Comparison of ENCODE assay signal across 15 cellular contexts in genomic region chr3:169232863-169233262, GRCh38.
DNase-seq lines count a peak whose midpoint lies in the region; ATAC-seq, FAIRE-seq and TF ChIP-seq lines count a peak whose summit lies in the region.
"Had no signal": no experiment of that assay in that cellular context is flagged by ENCODE, and none has a peak within 500 bp of the region (broad histone marks: within the 10 kb centered on the region; RNA-seq: fewer than 3 reads in every experiment).

No MANE protein-coding gene starts in this region.

- in situ Hi-C loops in IMR-90 (cut with MboI; ENCODE audit: low sequenced_read_pairs) (no loop called here), K562 (cut with MboI) (no loop called here)

- no peak for TF ChIP-seq RAD21 in IMR-90 (IDR thresholded peaks at IDR 0.05; ENCODE audit: low read length)
- no peak for TF ChIP-seq RAD21 in K562 (CRISPR knock-in tag; conservative IDR thresholded peaks at IDR 0.05 in 1 of 2, IDR thresholded peaks at IDR 0.05 in 1 of 2)

- peak overlapping the region; percentile 69 for H3K14ac ChIP-seq in IMR-90 (replicated peaks; ENCODE audit: low read depth, low read length)

- no peak overlapping the region for H3K56ac ChIP-seq in IMR-90 (ENCODE audit: extremely low read depth, insufficient read depth, low read length)

- no CpG with 5 or more reads among the region's 3 CpGs for WGBS in IMR-90 (ENCODE audit: extremely low coverage in 2 of 2, insufficient read length in 1 of 2), 2 experiments
- 2% methylated on average over 3 of the region's 3 CpGs for WGBS in K562 (ENCODE audit: insufficient coverage, low coverage, missing lambda C conversion rate)

- ATAC-seq in IMR-90 (ENCODE audit: low read depth): 0 out of 2 replicates have a peak, but pooled peaks have one; percentile 29
- ATAC-seq in K562: peak; percentile 78
- ATAC-seq in GM18858 (IDR thresholded peaks at IDR 0.05; ENCODE audit: unreplicated experiment): no peak
- ATAC-seq: left ventricle myocardium superior had no signal

- peak overlapping the region; percentile 82 for H2BK5ac ChIP-seq in IMR-90 (ENCODE audit: low read depth, low read length, poor library complexity, severe bottlenecking)

- peak overlapping the region; percentile 86 for H2BK20ac ChIP-seq in IMR-90 (ENCODE audit: low read depth, low read length)

- peak; percentile 53 for DNase-seq in Daoy (ENCODE audit: low read depth)
- peak; percentile 64 for DNase-seq in IMR-90
- DNase-seq in K562 (ENCODE audit: extremely low read depth in 1 of 4, low spot score in 3 of 4): peak in 2 of 4 experiments; percentile 14 to 21
- DNase-seq in kidney tubule cell (ENCODE audit: low spot score): peak; percentile 24
- DNase-seq in NCI-H82 (lab: John Stamatoyannopoulos, UW): no peak
- no peak for DNase-seq in GM03348 (ENCODE audit: low spot score)
- no peak for DNase-seq in HuH-7.5 (ENCODE audit: low spot score)
- DNase-seq: CD4-positive, alpha-beta memory T cell; effector CD4-positive, alpha-beta T cell; left ventricle myocardium superior; NCI-H510A; stimulated activated CD4-positive, alpha-beta T cell treated with anti-CD3 and anti-CD28 coated beads, Interleukin-12 subunit alpha, Interleukin-12 subunit beta, amount 100 ng/mL, for 4 hours; tibial artery; WERI-Rb-1 had no signal

- CTCF ChIA-PET in IMR-90 (lab: Yijun Ruan, JAX) (interaction anchor here (1.0 kb wide), 1 partner anchor 24 kb away, joined by 3 read pairs; no protein-coding TSS in a partner anchor), K562 (lab: Yijun Ruan, JAX; ENCODE audit: low intra/inter-chr PET ratio) (no interaction called here)

- H3K4me2 ChIP-seq in IMR-90 (ENCODE audit: low read depth, low read length): no peak overlapping the region
- peak overlapping the region; percentile 50 for H3K4me2 ChIP-seq in K562 (ENCODE audit: insufficient read depth, low read length)

- peak overlapping the region; percentile 75; the same call in 2 of the 3 replicates for H2BK15ac ChIP-seq in IMR-90 (ENCODE audit: low read depth, low read length)

- H3K4me3 ChIP-seq in IMR-90 (ENCODE audit: insufficient read depth, low read depth, low read length) (no peak overlapping the region), K562 (no peak overlapping the region)
- H3K4me3 ChIP-seq: tibial artery had no signal

- H2AK5ac ChIP-seq in IMR-90 (ENCODE audit: low read depth, low read length): no peak overlapping the region; the same call in 1 of the 2 replicates

- peaks cover 8% of the 10 kb centered on the region for H3K4me1 ChIP-seq in IMR-90 (ENCODE audit: control insufficient read depth, insufficient read depth, low read length)
- H3K4me1 ChIP-seq in K562 (replicated peaks in 1 of 2; ENCODE audit: control insufficient read depth in 2 of 2, insufficient read depth in 2 of 2, low read length in 2 of 2): peaks cover 0 to 7% of the 10 kb centered on the region in 2 experiments; a peak in 3 of 5 replicates

- H3K9ac ChIP-seq in IMR-90 (ENCODE audit: low read depth, low read length): no peak overlapping the region
- no peak overlapping the region for H3K9ac ChIP-seq in K562 (ENCODE audit: insufficient read depth in 1 of 2, low read depth in 2 of 2, low read length in 2 of 2)

- FAIRE-seq in K562 (lab: Jason Lieb, UNC): no peak

- H3K4ac ChIP-seq in IMR-90 (ENCODE audit: low read depth, low read length): peak overlapping the region; percentile 71

- peak overlapping the region; percentile 48; the same call in 1 of the 2 replicates for H3K23ac ChIP-seq in IMR-90 (ENCODE audit: low read depth, low read length)

- H4K91ac ChIP-seq in IMR-90 (ENCODE audit: insufficient read depth, low read depth, low read length): peak overlapping the region; percentile 59

- TF ChIP-seq POLR2A in IMR-90 (IDR thresholded peaks at IDR 0.05; ENCODE audit: low read depth, low read length) (no peak), K562 (conservative IDR thresholded peaks at IDR 0.05) (no peak)

- H3K79me1 ChIP-seq in IMR-90 (ENCODE audit: low read depth in 1 of 2, low read length in 2 of 2): no peaks in the 10 kb centered on the region

- H2BK120ac ChIP-seq in IMR-90 (ENCODE audit: low read depth, low read length): peak overlapping the region; percentile 91

- no peaks in the 10 kb centered on the region for H3K36me3 ChIP-seq in IMR-90 (ENCODE audit: control insufficient read depth, insufficient read depth, low read length)
- no peaks in the 10 kb centered on the region for H3K36me3 ChIP-seq in K562 (ENCODE audit: control insufficient read depth, insufficient read depth, low read length)
- H3K36me3 ChIP-seq: tibial artery, WERI-Rb-1 had no signal

- H4K20me1 ChIP-seq in IMR-90 (ENCODE audit: insufficient read depth, low read length) (no peaks in the 10 kb centered on the region), K562 (replicated peaks; ENCODE audit: control insufficient read depth, insufficient read depth, low read length) (no peaks in the 10 kb centered on the region)

- H4K5ac ChIP-seq in IMR-90 (ENCODE audit: low read depth, low read length): peak overlapping the region; percentile 88; the same call in 1 of the 2 replicates

- peak overlapping the region; percentile 89 for H3K18ac ChIP-seq in IMR-90 (ENCODE audit: low read depth, low read length)

- H3K27me3 ChIP-seq in IMR-90 (ENCODE audit: control insufficient read depth, insufficient read depth, low read length) (no peaks in the 10 kb centered on the region), K562 (ENCODE audit: control insufficient read depth in 2 of 2, insufficient read depth in 2 of 2, low read length in 2 of 2) (no peaks in the 10 kb centered on the region)
- H3K27me3 ChIP-seq: tibial artery had no signal

- BruUV-seq in IMR-90 (replicated peaks; lab: Mats Ljungman, UMichigan): no TSS peak
- no TSS peak for BruUV-seq in K562 (replicated peaks; lab: Mats Ljungman, UMichigan)

- H3K9me1 ChIP-seq in IMR-90 (ENCODE audit: insufficient read depth, low read length) (no peaks in the 10 kb centered on the region), K562 (ENCODE audit: control insufficient read depth, insufficient read depth, low read length) (no peaks in the 10 kb centered on the region)

- intact Hi-C loops in IMR-90 (cut with micrococcal nuclease) (no loop called here), K562 (cut with micrococcal nuclease) (no loop called here)

- dilution Hi-C loops in IMR-90 (cut with HindIII; ENCODE audit: low sequenced_read_pairs, unreplicated experiment): no loop called here

- H2AFZ ChIP-seq in IMR-90 (replicated peaks; ENCODE audit: low read length, poor library complexity) (peak overlapping the region; percentile 87), K562 (ENCODE audit: low read depth, low read length) (peak overlapping the region; percentile 82)

- no peak for TF ChIP-seq EP300 in K562 (IDR thresholded peaks at IDR 0.05; ENCODE audit: low read length)

- POLR2A ChIA-PET in IMR-90 (lab: Charles Lee; ENCODE audit: unreplicated experiment): no interaction called here
- POLR2A ChIA-PET in K562 (lab: Yijun Ruan, JAX): interaction anchor here (0.6 to 1.4 kb wide), 2 partner anchors 17 to 94 kb away, joined by 3 to 4 read pairs; no protein-coding TSS in a partner anchor

- H3K79me2 ChIP-seq in K562 (ENCODE audit: control insufficient read depth, insufficient read depth, low read length): no peaks in the 10 kb centered on the region

- TF ChIP-seq CTCF in IMR-90 (conservative IDR thresholded peaks at IDR 0.05; ENCODE audit: low read depth, low read length) (no peak), K562 (IDR thresholded peaks at IDR 0.05 in 2 of 3, conservative IDR thresholded peaks at IDR 0.05 in 1 of 3; ENCODE audit: insufficient read depth in 2 of 3, low read depth in 1 of 3, low read length in 3 of 3) (no peak)

- H3K9me3 ChIP-seq in IMR-90 (ENCODE audit: control insufficient read depth, insufficient read depth, low read length) (no peaks in the 10 kb centered on the region), K562 (replicated peaks; ENCODE audit: control insufficient read depth, insufficient read depth, low read depth, low read length) (no peaks in the 10 kb centered on the region)
- H3K9me3 ChIP-seq: tibial artery had no signal

- H4K8ac ChIP-seq in IMR-90 (ENCODE audit: low read depth in 2 of 2, low read length in 2 of 2): peak overlapping the region; percentile 77 to 98

- H3K27ac ChIP-seq in IMR-90 (ENCODE audit: insufficient read depth, low read length) (peak overlapping the region; percentile 67; the same call in 1 of the 2 replicates), K562 (ENCODE audit: extremely low read depth, low read depth, low read length) (peak overlapping the region; percentile 59)
- H3K27ac ChIP-seq: tibial artery, WERI-Rb-1 had no signal

- no peak overlapping the region for H2AK9ac ChIP-seq in IMR-90 (replicated peaks; ENCODE audit: low read depth, low read length, poor library complexity)

TF ChIP-seq in IMR-90, 13 proteins besides CTCF, POLR2A, EP300 and RAD21 (continues in another document):
- TF ChIP-seq USF2 (IDR thresholded peaks at IDR 0.05; ENCODE audit: low read depth, low read length) (no peak), NFE2L2 (IDR thresholded peaks at IDR 0.05; ENCODE audit: low read depth, low read length) (peak; percentile 90), FOS (IDR thresholded peaks at IDR 0.05; ENCODE audit: low read depth, low read length) (no peak), MAFK (IDR thresholded peaks at IDR 0.05; ENCODE audit: low read depth, low read length) (peak; percentile 52; the same call in 1 of the 2 replicates), BHLHE40 (IDR thresholded peaks at IDR 0.05; ENCODE audit: low read depth, low read length) (no peak)

TF ChIP-seq in K562, 482 proteins besides CTCF, POLR2A, EP300 and RAD21 (continues in another document):
- TF ChIP-seq CREB3L1 (IDR thresholded peaks at IDR 0.05; ENCODE audit: borderline replicate concordance, low read depth) (no peak), ZNF212 (CRISPR knock-in tag; IDR thresholded peaks at IDR 0.05) (0 out of 2 replicates have a peak, but pooled peaks have one; percentile 67), MAFK (IDR thresholded peaks at IDR 0.05; ENCODE audit: low read length) (0 out of 2 replicates have a peak, but pooled peaks have one; percentile 34), MAFG (tag; conservative IDR thresholded peaks at IDR 0.05) (peak; percentile 81), GABPA (tag; conservative IDR thresholded peaks at IDR 0.05; ENCODE audit: low read depth) (peak; percentile 40; the same call in 1 of the 2 replicates)

Comparison
In these comparisons a context has a peak if more than half of its experiments do, and no peak if none do; other contexts are left out.
1. DNase-seq: peak in Daoy (single experiment), IMR-90 (single experiment) and kidney tubule cell (single experiment); none in NCI-H82 (single experiment), GM03348 (single experiment) and HuH-7.5 (single experiment).